ENCODE assay signal across 16 cellular contexts in genomic region chr9:20728493-20729220, GRCh38. TPM values are rescaled to one million over a fixed set of nuclear protein-coding genes. Genes with fewer than 3 reads are reported as not detected.
DNase-seq lines count a peak whose midpoint lies in the region; ATAC-seq and TF ChIP-seq lines count a peak whose summit lies in the region.
"Had no signal": no experiment of that assay in that cellular context is flagged by ENCODE, and none has a peak within 500 bp of the region (broad histone marks: within the 10 kb centered on the region; RNA-seq: fewer than 3 reads in every experiment).

No MANE protein-coding gene starts in this region.

- POLR2A ChIA-PET in MCF 10A (lab: Yijun Ruan, JAX), result no interaction called here

- no peak overlapping the region for H3K27ac Mint-ChIP-seq in MCF 10A (ENCODE audit: low read depth, unreplicated experiment)
- H3K27ac Mint-ChIP-seq: activated T-cell treated with anti-CD3 and anti-CD28 coated beads, Interleukin-2, amount 50 U/mL, for 72 hours; stimulated activated memory B cell treated with anti-CD40 and anti-IgM and Interleukin-4, amounts not matched to agents 10 μg/mL and 1 μg/mL and 100 μg/mL, for 72 hours had no signal

- BruUV-seq in MCF 10A (replicated peaks; lab: Mats Ljungman, UMichigan), result no TSS peak

- no peak overlapping the region for H3K27ac ChIP-seq in breast epithelium
- peak overlapping the region; percentile 36 for H3K27ac ChIP-seq in RWPE2 (ENCODE audit: poor library complexity, severe bottlenecking)
- H3K27ac ChIP-seq: vagina had no signal

- CTCF ChIA-PET in MCF 10A (lab: Yijun Ruan, JAX), result interaction anchor here (0.6 to 1.3 kb wide), 2 partner anchors 8 to 104 kb away, joined by 3 to 5 read pairs; no protein-coding TSS in a partner anchor

- H3K4me1 ChIP-seq in breast epithelium (no peaks in the 10 kb centered on the region), RWPE2 (ENCODE audit: insufficient read depth, poor library complexity, severe bottlenecking) (peaks cover 30% of the 10 kb centered on the region)

- TF ChIP-seq CTCF in MCF 10A (IDR thresholded peaks at IDR 0.05; ENCODE audit: unreplicated experiment), result no peak
- TF ChIP-seq CTCF in breast epithelium (IDR thresholded peaks at IDR 0.05), result no peak
- TF ChIP-seq CTCF in RWPE2 (IDR thresholded peaks at IDR 0.05; ENCODE audit: poor library complexity, severe bottlenecking), result no peak

- H3K4me1 Mint-ChIP-seq in MCF 10A (ENCODE audit: insufficient read depth, unreplicated experiment), result peaks cover 14% of the 10 kb centered on the region

- H3K4me3 ChIP-seq in breast epithelium (no peak overlapping the region), RWPE2 (ENCODE audit: severe bottlenecking) (no peak overlapping the region)
- H3K4me3 ChIP-seq: K562, mucosa of descending colon, vagina had no signal

- no peaks in the 10 kb centered on the region for H3K9me3 Mint-ChIP-seq in MCF 10A (ENCODE audit: unreplicated experiment)
- H3K9me3 Mint-ChIP-seq: activated T-cell treated with anti-CD3 and anti-CD28 coated beads, Interleukin-2, amount 50 U/mL, for 72 hours had no signal

- H3K27me3 Mint-ChIP-seq in MCF 10A (ENCODE audit: insufficient read depth, unreplicated experiment), result no peaks in the 10 kb centered on the region
- H3K27me3 Mint-ChIP-seq: stimulated activated memory B cell treated with anti-CD40 and anti-IgM and Interleukin-4, amounts not matched to agents 10 μg/mL and 1 μg/mL and 100 μg/mL, for 72 hours had no signal

- H3K4me3 Mint-ChIP-seq in MCF 10A (ENCODE audit: unreplicated experiment), result no peak overlapping the region
- H3K4me3 Mint-ChIP-seq: activated T-cell treated with anti-CD3 and anti-CD28 coated beads, Interleukin-2, amount 50 U/mL, for 72 hours; stimulated activated memory B cell treated with anti-CD40 and anti-IgM and Interleukin-4, amounts not matched to agents 10 μg/mL and 1 μg/mL and 100 μg/mL, for 72 hours had no signal

- no peaks in the 10 kb centered on the region for H3K9me3 ChIP-seq in breast epithelium
- no peaks in the 10 kb centered on the region for H3K9me3 ChIP-seq in RWPE2 (ENCODE audit: severe bottlenecking)
- H3K9me3 ChIP-seq: mucosa of descending colon, vagina had no signal

- no peak for ATAC-seq in RWPE2 (ENCODE audit: low read depth)
- no peak for ATAC-seq in HG03025 (IDR thresholded peaks at IDR 0.05; ENCODE audit: low FRiP score, unreplicated experiment)
- ATAC-seq: activated T-cell treated with anti-CD3 and anti-CD28 coated beads, Interleukin-2, amount 50 U/mL, for 72 hours; K562; mucosa of descending colon; stimulated activated memory B cell treated with anti-CD40 and anti-IgM and Interleukin-4, amounts not matched to agents 10 μg/mL and 1 μg/mL and 100 μg/mL, for 72 hours had no signal

- H3K36me3 ChIP-seq in breast epithelium, result no peaks in the 10 kb centered on the region
- peaks cover 27% of the 10 kb centered on the region for H3K36me3 ChIP-seq in RWPE2 (ENCODE audit: low read depth)
- H3K36me3 ChIP-seq: vagina had no signal

- intact Hi-C loops in MCF 10A (cut with micrococcal nuclease), result no loop called here
- intact Hi-C loops in breast epithelium (cut with DNase I; ENCODE audit: low total_unique reads), result no loop called here

- peak; percentile 53 for DNase-seq in MCF 10A (ENCODE audit: unreplicated experiment)
- no peak for DNase-seq in breast epithelium (ENCODE audit: low spot score in 2 of 2)
- DNase-seq in RWPE2 (ENCODE audit: low spot score), result no peak
- DNase-seq in fibroblast of peridontal ligament (ENCODE audit: extremely low read depth), result peak; percentile 76
- peak; percentile 30 for DNase-seq in stromal cell of bone marrow (ENCODE audit: low read depth)
- no peak for DNase-seq in occipital lobe (lab: John Stamatoyannopoulos, UW)
- no peak for DNase-seq in midbrain (lab: John Stamatoyannopoulos, UW)
- DNase-seq: activated CD4-positive, alpha-beta T cell treated with anti-CD3 and anti-CD28 coated beads for 4 hours; activated T-cell treated with anti-CD3 and anti-CD28 coated beads, Interleukin-2, amount 50 U/mL, for 72 hours; stimulated activated CD4-positive, alpha-beta T cell treated with anti-CD3 and anti-CD28 coated beads, Interleukin-4, amount 100 ng/mL, for 24 hours; T-helper 1 cell had no signal

- TF ChIP-seq POLR2A in breast epithelium (IDR thresholded peaks at IDR 0.05), result no peak

- no peaks in the 10 kb centered on the region for H3K27me3 ChIP-seq in breast epithelium
- H3K27me3 ChIP-seq in RWPE2 (ENCODE audit: insufficient read depth, poor library complexity, severe bottlenecking), result no peaks in the 10 kb centered on the region
- H3K27me3 ChIP-seq: vagina had no signal

- peaks cover 16% of the 10 kb centered on the region for H3K36me3 Mint-ChIP-seq in MCF 10A (ENCODE audit: insufficient read depth, unreplicated experiment)

RNA-seq across cellular contexts. Expression of gene FOCAD, which starts 44.6 kb away (rescaled TPM):
- total RNA-seq in MCF 10A (2022) (20.7 and 23.6 TPM in 2 replicates), breast epithelium (10 to 100 TPM; 23.4 to 48.1 (median 36.7) TPM), occipital lobe (233 TPM)

Comparison
In these comparisons a context has a peak if more than half of its experiments do, and no peak if none do; other contexts are left out.
1. DNase-seq: peak in MCF 10A (single experiment), fibroblast of peridontal ligament (single experiment) and stromal cell of bone marrow (single experiment); none in breast epithelium (0 of 2), RWPE2 (single experiment), occipital lobe (single experiment) and midbrain (single experiment).